Comparison of ENCODE assay signal across 14 cellular contexts in the genomic region with DNA sequence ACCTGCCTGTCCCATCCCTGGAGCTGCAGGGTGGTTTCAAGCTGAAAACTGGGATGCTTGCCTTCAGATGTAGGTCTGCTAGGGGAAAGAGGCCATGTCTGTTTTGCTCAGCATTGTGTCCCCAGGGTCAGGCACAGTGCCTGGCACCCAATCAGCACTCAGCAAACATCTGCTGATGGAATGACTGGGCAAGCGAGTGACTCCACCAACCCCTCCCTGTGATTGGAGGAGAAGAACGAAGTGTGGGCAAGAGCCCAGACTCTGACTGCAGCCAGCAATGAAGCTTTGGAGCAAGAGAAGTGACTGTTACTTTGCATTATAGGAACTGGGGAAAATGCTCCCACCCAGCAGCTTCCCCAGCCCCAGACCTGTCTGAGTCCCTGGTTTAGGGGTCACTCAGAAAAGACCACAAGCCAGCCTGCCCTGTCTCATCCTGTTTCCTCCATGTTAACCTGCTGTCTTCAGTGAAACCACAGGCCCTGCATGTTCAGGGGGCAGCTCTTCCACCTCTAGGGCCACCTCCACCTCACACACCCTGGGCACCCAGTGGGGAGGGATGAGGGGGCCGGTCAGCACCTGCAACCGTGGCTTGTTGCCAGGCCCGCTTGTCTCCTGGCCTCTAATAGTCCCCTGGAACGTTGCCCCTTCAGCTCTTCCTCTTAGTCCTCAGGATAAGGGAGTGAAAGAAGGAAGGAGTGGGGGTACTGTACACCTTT.
DNase-seq lines count a peak whose midpoint lies in the region; ATAC-seq, FAIRE-seq and TF ChIP-seq lines count a peak whose summit lies in the region.
"Had no signal": no experiment of that assay in that cellular context is flagged by ENCODE, and none has a peak within 500 bp of the region (broad histone marks: within the 10 kb centered on the region; RNA-seq: fewer than 3 reads in every experiment).

No MANE protein-coding gene starts in this region.

- peak; percentile 64 for FAIRE-seq in frontal cortex (lab: Jason Lieb, UNC)
- FAIRE-seq in GM12892 (lab: Jason Lieb, UNC), result no peak
- FAIRE-seq: bronchial epithelial cell, endometrium had no signal

- H3K36me3 Mint-ChIP-seq in WTC11, result no peaks in the 10 kb centered on the region

- no peaks in the 10 kb centered on the region for H3K9me3 Mint-ChIP-seq in WTC11
- H3K9me3 Mint-ChIP-seq: activated CD8-positive, alpha-beta T cell treated with anti-CD3 and anti-CD28 coated beads for 36 hours had no signal

- ATAC-seq in WTC11 (no peak), HG03469 (IDR thresholded peaks at IDR 0.05; ENCODE audit: unreplicated experiment) (no peak), HG02763 (IDR thresholded peaks at IDR 0.05; ENCODE audit: unreplicated experiment) (no peak)
- ATAC-seq: activated CD8-positive, alpha-beta T cell treated with anti-CD3 and anti-CD28 coated beads for 36 hours had no signal

- peak; percentile 96 for DNase-seq in Ammon's horn (ENCODE audit: low spot score)
- no peak for DNase-seq in WTC11 (ENCODE audit: low spot score)
- peak; percentile 51 to 67 for DNase-seq in frontal cortex (ENCODE audit: low spot score in 2 of 2)
- peak; percentile 87 for DNase-seq in occipital lobe (lab: John Stamatoyannopoulos, UW)
- DNase-seq in GM12892 (ENCODE audit: insufficient read length), result no peak
- DNase-seq in NCI-H524 (lab: John Stamatoyannopoulos, UW), result no peak
- DNase-seq: activated CD8-positive, alpha-beta T cell treated with anti-CD3 and anti-CD28 coated beads for 36 hours; activated gamma-delta T cell treated with Interleukin-2 at 50 U/mL for 16 hours; mesendoderm; T1000 had no signal

- no peak overlapping the region for H3K4me3 Mint-ChIP-seq in WTC11
- H3K4me3 Mint-ChIP-seq: activated CD8-positive, alpha-beta T cell treated with anti-CD3 and anti-CD28 coated beads for 36 hours had no signal

- peaks cover 9% of the 10 kb centered on the region for H3K27me3 Mint-ChIP-seq in WTC11 (ENCODE audit: low read depth)

- peak overlapping the region; percentile 63; the same call in 1 of the 2 replicates for H3K27ac Mint-ChIP-seq in WTC11
- H3K27ac Mint-ChIP-seq: activated CD8-positive, alpha-beta T cell treated with anti-CD3 and anti-CD28 coated beads for 36 hours had no signal

- CTCF ChIA-PET in WTC11 (lab: Charles Lee), result interaction anchor here (0.5 to 2.2 kb wide), 5 partner anchors 23 to 262 kb away, joined by 3 to 9 read pairs (median 3); a partner anchor contains a TSS

- TF ChIP-seq CTCF in WTC11 (IDR thresholded peaks at IDR 0.05), result no peak

- no peak for TF ChIP-seq POLR2A in GM12892 (IDR thresholded peaks at IDR 0.05; ENCODE audit: low read depth, low read length)

- peaks cover 18% of the 10 kb centered on the region for H3K4me1 Mint-ChIP-seq in WTC11

- POLR2A ChIA-PET in WTC11 (lab: Charles Lee), result no interaction called here

TF ChIP-seq in WTC11, 78 proteins besides CTCF, POLR2A, EP300 and RAD21 (continues in another document):
- TF ChIP-seq, protein P1, sequence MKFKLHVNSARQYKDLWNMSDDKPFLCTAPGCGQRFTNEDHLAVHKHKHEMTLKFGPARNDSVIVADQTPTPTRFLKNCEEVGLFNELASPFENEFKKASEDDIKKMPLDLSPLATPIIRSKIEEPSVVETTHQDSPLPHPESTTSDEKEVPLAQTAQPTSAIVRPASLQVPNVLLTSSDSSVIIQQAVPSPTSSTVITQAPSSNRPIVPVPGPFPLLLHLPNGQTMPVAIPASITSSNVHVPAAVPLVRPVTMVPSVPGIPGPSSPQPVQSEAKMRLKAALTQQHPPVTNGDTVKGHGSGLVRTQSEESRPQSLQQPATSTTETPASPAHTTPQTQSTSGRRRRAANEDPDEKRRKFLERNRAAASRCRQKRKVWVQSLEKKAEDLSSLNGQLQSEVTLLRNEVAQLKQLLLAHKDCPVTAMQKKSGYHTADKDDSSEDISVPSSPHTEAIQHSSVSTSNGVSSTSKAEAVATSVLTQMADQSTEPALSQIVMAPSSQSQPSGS (CRISPR knock-in tag; IDR thresholded peaks at IDR 0.05; ENCODE audit: borderline replicate concordance, low read depth), result no peak
- TF ChIP-seq ATF1 (CRISPR knock-in tag; IDR thresholded peaks at IDR 0.05) (no peak), FOXP1 (CRISPR knock-in tag; IDR thresholded peaks at IDR 0.05; ENCODE audit: borderline replicate concordance) (no peak), JAZF1 (CRISPR knock-in tag; IDR thresholded peaks at IDR 0.05) (no peak), ELF4 (CRISPR knock-in tag; IDR thresholded peaks at IDR 0.05; ENCODE audit: low read depth) (no peak), NFYB (CRISPR knock-in tag; conservative IDR thresholded peaks at IDR 0.05; ENCODE audit: low read depth) (no peak), ETV6 (CRISPR knock-in tag; IDR thresholded peaks at IDR 0.05) (no peak)
- TF ChIP-seq, protein P2, sequence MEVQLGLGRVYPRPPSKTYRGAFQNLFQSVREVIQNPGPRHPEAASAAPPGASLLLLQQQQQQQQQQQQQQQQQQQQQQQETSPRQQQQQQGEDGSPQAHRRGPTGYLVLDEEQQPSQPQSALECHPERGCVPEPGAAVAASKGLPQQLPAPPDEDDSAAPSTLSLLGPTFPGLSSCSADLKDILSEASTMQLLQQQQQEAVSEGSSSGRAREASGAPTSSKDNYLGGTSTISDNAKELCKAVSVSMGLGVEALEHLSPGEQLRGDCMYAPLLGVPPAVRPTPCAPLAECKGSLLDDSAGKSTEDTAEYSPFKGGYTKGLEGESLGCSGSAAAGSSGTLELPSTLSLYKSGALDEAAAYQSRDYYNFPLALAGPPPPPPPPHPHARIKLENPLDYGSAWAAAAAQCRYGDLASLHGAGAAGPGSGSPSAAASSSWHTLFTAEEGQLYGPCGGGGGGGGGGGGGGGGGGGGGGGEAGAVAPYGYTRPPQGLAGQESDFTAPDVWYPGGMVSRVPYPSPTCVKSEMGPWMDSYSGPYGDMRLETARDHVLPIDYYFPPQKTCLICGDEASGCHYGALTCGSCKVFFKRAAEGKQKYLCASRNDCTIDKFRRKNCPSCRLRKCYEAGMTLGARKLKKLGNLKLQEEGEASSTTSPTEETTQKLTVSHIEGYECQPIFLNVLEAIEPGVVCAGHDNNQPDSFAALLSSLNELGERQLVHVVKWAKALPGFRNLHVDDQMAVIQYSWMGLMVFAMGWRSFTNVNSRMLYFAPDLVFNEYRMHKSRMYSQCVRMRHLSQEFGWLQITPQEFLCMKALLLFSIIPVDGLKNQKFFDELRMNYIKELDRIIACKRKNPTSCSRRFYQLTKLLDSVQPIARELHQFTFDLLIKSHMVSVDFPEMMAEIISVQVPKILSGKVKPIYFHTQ (CRISPR knock-in tag; IDR thresholded peaks at IDR 0.05), result no peak
- TF ChIP-seq, protein P3, sequence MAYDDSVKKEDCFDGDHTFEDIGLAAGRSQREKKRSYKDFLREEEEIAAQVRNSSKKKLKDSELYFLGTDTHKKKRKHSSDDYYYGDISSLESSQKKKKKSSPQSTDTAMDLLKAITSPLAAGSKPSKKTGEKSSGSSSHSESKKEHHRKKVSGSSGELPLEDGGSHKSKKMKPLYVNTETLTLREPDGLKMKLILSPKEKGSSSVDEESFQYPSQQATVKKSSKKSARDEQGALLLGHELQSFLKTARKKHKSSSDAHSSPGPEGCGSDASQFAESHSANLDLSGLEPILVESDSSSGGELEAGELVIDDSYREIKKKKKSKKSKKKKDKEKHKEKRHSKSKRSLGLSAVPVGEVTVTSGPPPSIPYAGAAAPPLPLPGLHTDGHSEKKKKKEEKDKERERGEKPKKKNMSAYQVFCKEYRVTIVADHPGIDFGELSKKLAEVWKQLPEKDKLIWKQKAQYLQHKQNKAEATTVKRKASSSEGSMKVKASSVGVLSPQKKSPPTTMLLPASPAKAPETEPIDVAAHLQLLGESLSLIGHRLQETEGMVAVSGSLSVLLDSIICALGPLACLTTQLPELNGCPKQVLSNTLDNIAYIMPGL (CRISPR knock-in tag; IDR thresholded peaks at IDR 0.05), result no peak
- TF ChIP-seq, protein P4, sequence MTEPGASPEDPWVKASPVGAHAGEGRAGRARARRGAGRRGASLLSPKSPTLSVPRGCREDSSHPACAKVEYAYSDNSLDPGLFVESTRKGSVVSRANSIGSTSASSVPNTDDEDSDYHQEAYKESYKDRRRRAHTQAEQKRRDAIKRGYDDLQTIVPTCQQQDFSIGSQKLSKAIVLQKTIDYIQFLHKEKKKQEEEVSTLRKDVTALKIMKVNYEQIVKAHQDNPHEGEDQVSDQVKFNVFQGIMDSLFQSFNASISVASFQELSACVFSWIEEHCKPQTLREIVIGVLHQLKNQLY (CRISPR knock-in tag; IDR thresholded peaks at IDR 0.05), result no peak
- TF ChIP-seq, protein P5, sequence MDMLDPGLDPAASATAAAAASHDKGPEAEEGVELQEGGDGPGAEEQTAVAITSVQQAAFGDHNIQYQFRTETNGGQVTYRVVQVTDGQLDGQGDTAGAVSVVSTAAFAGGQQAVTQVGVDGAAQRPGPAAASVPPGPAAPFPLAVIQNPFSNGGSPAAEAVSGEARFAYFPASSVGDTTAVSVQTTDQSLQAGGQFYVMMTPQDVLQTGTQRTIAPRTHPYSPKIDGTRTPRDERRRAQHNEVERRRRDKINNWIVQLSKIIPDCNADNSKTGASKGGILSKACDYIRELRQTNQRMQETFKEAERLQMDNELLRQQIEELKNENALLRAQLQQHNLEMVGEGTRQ (CRISPR knock-in tag; IDR thresholded peaks at IDR 0.05), result no peak
- TF ChIP-seq, protein P6, sequence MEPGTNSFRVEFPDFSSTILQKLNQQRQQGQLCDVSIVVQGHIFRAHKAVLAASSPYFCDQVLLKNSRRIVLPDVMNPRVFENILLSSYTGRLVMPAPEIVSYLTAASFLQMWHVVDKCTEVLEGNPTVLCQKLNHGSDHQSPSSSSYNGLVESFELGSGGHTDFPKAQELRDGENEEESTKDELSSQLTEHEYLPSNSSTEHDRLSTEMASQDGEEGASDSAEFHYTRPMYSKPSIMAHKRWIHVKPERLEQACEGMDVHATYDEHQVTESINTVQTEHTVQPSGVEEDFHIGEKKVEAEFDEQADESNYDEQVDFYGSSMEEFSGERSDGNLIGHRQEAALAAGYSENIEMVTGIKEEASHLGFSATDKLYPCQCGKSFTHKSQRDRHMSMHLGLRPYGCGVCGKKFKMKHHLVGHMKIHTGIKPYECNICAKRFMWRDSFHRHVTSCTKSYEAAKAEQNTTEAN (CRISPR knock-in tag; IDR thresholded peaks at IDR 0.05), result no peak

Comparison
In these comparisons a context has a peak if more than half of its experiments do, and no peak if none do; other contexts are left out.
1. DNase-seq: peak in Ammon's horn (single experiment), frontal cortex (2 of 2) and occipital lobe (single experiment); none in WTC11 (single experiment), GM12892 (single experiment) and NCI-H524 (0 of 2).